ENCODE assay signal across 9 cellular contexts in the genomic region with DNA sequence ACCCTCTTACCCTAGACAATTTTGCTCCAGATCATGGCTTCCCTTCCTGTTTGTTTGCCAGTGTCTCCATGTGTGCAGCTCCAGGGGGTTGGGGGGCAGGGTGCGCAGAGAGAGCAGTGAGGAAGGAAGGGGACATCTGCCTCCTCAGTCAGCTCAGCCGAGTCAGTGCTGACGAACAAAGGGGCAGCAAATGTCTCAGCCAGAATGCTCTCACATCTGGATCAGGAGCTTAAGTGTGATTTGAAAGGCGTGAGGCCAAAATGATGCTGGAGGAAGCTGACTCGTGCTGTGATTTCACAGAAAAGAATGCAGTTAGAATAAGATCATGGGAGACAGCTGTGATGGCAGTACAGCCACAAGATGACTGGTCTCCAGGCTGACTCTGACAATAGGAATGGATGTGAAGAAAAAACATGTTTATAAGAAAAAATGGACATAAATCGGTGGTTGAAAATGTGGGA. TPM values are rescaled to one million over a fixed set of nuclear protein-coding genes. Genes with fewer than 3 reads are reported as not detected.
DNase-seq lines count a peak whose midpoint lies in the region; ATAC-seq and TF ChIP-seq lines count a peak whose summit lies in the region.
"Had no signal": no experiment of that assay in that cellular context is flagged by ENCODE, and none has a peak within 500 bp of the region (broad histone marks: within the 10 kb centered on the region; RNA-seq: fewer than 3 reads in every experiment).

No MANE protein-coding gene starts in this region.

- ATAC-seq in aorta (ENCODE audit: low FRiP score) (peak; percentile 69), HG02678 (IDR thresholded peaks at IDR 0.05; ENCODE audit: unreplicated experiment) (no peak), GM21825 (IDR thresholded peaks at IDR 0.05; ENCODE audit: unreplicated experiment) (no peak)

- H3K27ac ChIP-seq in RWPE1 (peak overlapping the region; percentile 95), ectodermal cell (ENCODE audit: insufficient read depth, low read depth, low read length, poor library complexity, severe bottlenecking) (peak overlapping the region; percentile 79), mucosa of rectum (ENCODE audit: low read depth in 2 of 2, low read length in 2 of 2) (peak overlapping the region; percentile 56 to 71), aorta (ENCODE audit: low read depth in 1 of 2, low read length in 2 of 2) (peak overlapping the region in 1 of 2 donors; percentile 11)

- intact Hi-C loops in aorta (cut with DNase I): no loop called here

- no peaks in the 10 kb centered on the region for H3K27me3 ChIP-seq in ectodermal cell (ENCODE audit: control insufficient read depth, insufficient read depth, low read length, poor library complexity, severe bottlenecking)
- H3K27me3 ChIP-seq in mucosa of rectum (ENCODE audit: control insufficient read depth in 2 of 2, insufficient read depth in 2 of 2, low read length in 2 of 2): no peaks in the 10 kb centered on the region
- H3K27me3 ChIP-seq in aorta (ENCODE audit: control insufficient read depth in 1 of 2, insufficient read depth in 2 of 2, low read length in 1 of 2): no peaks in the 10 kb centered on the region

- H3K9me3 ChIP-seq in ectodermal cell (ENCODE audit: control insufficient read depth, low read length) (no peaks in the 10 kb centered on the region), mucosa of rectum (ENCODE audit: control insufficient read depth in 2 of 2, low read length in 2 of 2) (no peaks in the 10 kb centered on the region), aorta (ENCODE audit: control insufficient read depth, low read length) (no peaks in the 10 kb centered on the region)

- CTCF ChIA-PET in RWPE1 (lab: Yijun Ruan, JAX): interaction anchor here (0.6 to 0.7 kb wide), 3 partner anchors 8 to 120 kb away, joined by 3 to 5 read pairs (median 5); no protein-coding TSS in a partner anchor

- no peak for TF ChIP-seq CTCF in RWPE1 (conservative IDR thresholded peaks at IDR 0.05; ENCODE audit: low read depth)

- DNase-seq in GM03348 (ENCODE audit: low spot score): peak; percentile 89
- peak; percentile 90 for DNase-seq in RWPE1 (ENCODE audit: low spot score)
- peak; percentile 67 to 85 for DNase-seq in aorta
- DNase-seq in KBM-7: no peak
- DNase-seq: naive B cell had no signal

- in situ Hi-C loops in KBM-7 (cut with MboI; ENCODE audit: low pct_unique_long_range_greater_than_20kb, low sequenced_read_pairs): no loop called here

- POLR2A ChIA-PET in RWPE1 (lab: Yijun Ruan, JAX; ENCODE audit: low non-redundant PET): no interaction called here

- 43 to 47% methylated on average over 6 of the region's 6 CpGs for WGBS in ectodermal cell, 2 experiments
- WGBS in aorta, 2 donors: 24 to 26% methylated on average over 6 of the region's 6 CpGs

- H3K36me3 ChIP-seq in ectodermal cell (ENCODE audit: control insufficient read depth, insufficient read depth, low read length): no peaks in the 10 kb centered on the region
- H3K36me3 ChIP-seq in mucosa of rectum (ENCODE audit: control insufficient read depth in 2 of 2, insufficient read depth in 2 of 2, low read length in 2 of 2): no peaks in the 10 kb centered on the region
- H3K36me3 ChIP-seq in aorta (ENCODE audit: control insufficient read depth in 1 of 2, insufficient read depth in 2 of 2, low read length in 1 of 2): no peaks in the 10 kb centered on the region

- H3K4me1 ChIP-seq in ectodermal cell (ENCODE audit: control insufficient read depth, insufficient read depth, low read length) (peaks cover 11% of the 10 kb centered on the region), mucosa of rectum (ENCODE audit: control insufficient read depth in 2 of 2, insufficient read depth in 2 of 2, low read length in 2 of 2) (peaks cover 0 to 2% of the 10 kb centered on the region in 2 donors), aorta (ENCODE audit: control insufficient read depth in 1 of 2, insufficient read depth in 2 of 2, low read length in 2 of 2) (no peaks in the 10 kb centered on the region)

- H3K4me3 ChIP-seq in ectodermal cell (ENCODE audit: insufficient read depth, low read depth, low read length) (no peak overlapping the region), mucosa of rectum (ENCODE audit: low read length in 2 of 2) (no peak overlapping the region), aorta (ENCODE audit: low read length in 2 of 2) (no peak overlapping the region)

- H3K9ac ChIP-seq in mucosa of rectum (ENCODE audit: low read depth in 1 of 2, low read length in 2 of 2): peak overlapping the region; percentile 24 to 48

RNA-seq across cellular contexts. Expression of gene CDK17, which starts 27.1 kb away (rescaled TPM):
- polyA plus RNA-seq in ectodermal cell (2013, experiment 1 of 4): 32.8 TPM
- 29.9 TPM for polyA plus RNA-seq in ectodermal cell (2013, experiment 2 of 4)
- polyA plus RNA-seq in ectodermal cell (2013, experiment 3 of 4): 25.3 TPM
- 27.4 TPM for polyA plus RNA-seq in ectodermal cell (2013, experiment 4 of 4)
- 10 to 100 TPM; 41.5 to 69.7 TPM for total RNA-seq in aorta
- polyA plus RNA-seq in aorta: 10 to 100 TPM in 1 of 2 donors, 1 to 10 TPM in 1; 5.3 to 13.9 TPM
